In the genomic region with DNA sequence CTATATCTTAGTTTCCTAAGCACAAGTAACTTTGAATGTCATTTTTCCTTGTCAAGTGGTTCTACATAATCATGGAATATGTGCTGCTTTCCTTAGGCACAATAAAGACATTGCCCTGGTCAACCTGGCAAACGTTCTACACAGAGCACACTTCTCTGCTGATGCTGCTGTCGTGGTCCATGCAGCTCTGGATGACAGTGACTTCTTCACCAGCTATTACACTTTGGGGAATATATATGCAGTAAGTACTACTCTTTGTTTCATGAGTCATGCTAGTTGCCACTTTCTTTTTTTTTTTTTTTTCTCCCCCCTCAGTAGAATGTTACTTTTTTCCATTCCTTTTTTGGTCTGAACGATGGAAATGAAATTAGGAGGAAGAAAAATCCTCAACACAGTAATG, we compare ENCODE assay signal across 19 cellular contexts.
"Had no signal": no experiment of that assay in that cellular context is flagged by ENCODE, and none has a peak within 500 bp of the region (broad histone marks: within the 10 kb centered on the region; RNA-seq: fewer than 3 reads in every experiment).

No MANE protein-coding gene starts in this region.

- H3K4me3 Mint-ChIP-seq: naive B cell, neural progenitor cell had no signal

- H3K9me3 ChIP-seq: ascending aorta, breast epithelium, esophagus squamous epithelium, left lung, ovary, right lobe of liver, tibial nerve, vagina had no signal

- H3K27me3 Mint-ChIP-seq: naive B cell had no signal

- H3K4me1 Mint-ChIP-seq: naive B cell, neural progenitor cell had no signal

- DNase-seq: cerebellar nuclear complex; effector CD8-positive, alpha-beta T cell; esophagus squamous epithelium; hypothalamus; kidney; left lung; naive B cell; ovary; right lobe of liver; T-helper 1 cell; T1000 had no signal

- H3K4me3 ChIP-seq: ascending aorta, breast epithelium, esophagus squamous epithelium, left lung, neural progenitor cell, ovary, right lobe of liver, SK-N-MC, smooth muscle cell, tibial nerve, vagina had no signal

- H3K27ac ChIP-seq: ascending aorta, breast epithelium, esophagus squamous epithelium, left lung, neural progenitor cell, ovary, right lobe of liver, SK-N-MC, tibial nerve, vagina, VCaP had no signal

- H3K4me1 ChIP-seq: ascending aorta, breast epithelium, left lung, neural progenitor cell, tibial nerve, vagina had no signal

- H3K27me3 ChIP-seq: ascending aorta, breast epithelium, esophagus squamous epithelium, left lung, neural progenitor cell, ovary, right lobe of liver, tibial nerve, vagina had no signal

- H3K36me3 ChIP-seq: ovary had no signal

- H3K27ac Mint-ChIP-seq: naive B cell, neural progenitor cell had no signal

- H3K9me3 Mint-ChIP-seq: naive B cell, neural progenitor cell had no signal
